8 cellular contexts compared by ENCODE assay signal in the genomic region with DNA sequence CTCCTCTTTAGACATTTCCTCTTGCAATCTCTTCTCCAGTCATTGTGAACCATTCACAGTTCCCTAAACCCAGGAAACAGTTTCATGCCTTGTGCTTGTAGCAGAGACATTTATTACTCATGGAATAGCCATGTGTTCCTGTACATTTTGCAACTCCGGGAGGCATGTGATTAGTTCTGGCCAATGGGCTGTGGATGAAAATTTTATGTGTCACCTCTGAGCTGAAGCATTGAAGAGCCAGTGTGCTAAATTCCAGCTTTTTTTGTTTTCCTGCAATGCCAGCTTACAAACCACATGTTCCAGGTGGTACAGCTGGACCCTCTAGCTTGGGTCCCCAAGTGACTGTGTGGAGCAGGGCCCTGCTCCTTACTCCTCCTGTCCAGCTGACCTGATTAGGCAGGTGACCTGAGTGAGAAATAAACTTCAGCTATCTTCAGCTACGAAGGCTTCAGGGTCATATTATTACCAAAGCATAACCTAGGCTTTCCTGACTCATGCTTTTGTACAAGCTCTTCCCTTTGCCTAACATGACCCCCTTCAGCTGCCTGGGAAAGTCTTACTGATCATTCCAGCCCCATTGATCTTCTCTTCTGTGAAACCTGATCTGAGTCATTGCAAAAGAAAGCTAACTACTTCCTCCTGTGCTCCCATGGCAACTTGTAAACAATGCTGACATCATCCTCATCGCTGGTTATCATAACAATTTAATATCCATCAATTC.
DNase-seq lines count a peak whose midpoint lies in the region; ATAC-seq and TF ChIP-seq lines count a peak whose summit lies in the region.

No MANE protein-coding gene starts in this region.

- H3K36me3 Mint-ChIP-seq in activated T-cell treated with anti-CD3 and anti-CD28 coated beads, Interleukin-2, amount 50 U/mL, for 24 hours (ENCODE audit: low read depth), result peaks cover 13% of the 10 kb centered on the region

- 10 to 46% methylated on average over 3 of the region's 3 CpGs for WGBS in sigmoid colon, 2 donors

- peaks cover 73% of the 10 kb centered on the region for H3K4me1 Mint-ChIP-seq in activated T-cell treated with anti-CD3 and anti-CD28 coated beads, Interleukin-2, amount 50 U/mL, for 24 hours (ENCODE audit: low read depth)

- H3K4me3 Mint-ChIP-seq in activated T-cell treated with anti-CD3 and anti-CD28 coated beads, Interleukin-2, amount 50 U/mL, for 24 hours, result no peak overlapping the region

- H3K36me3 ChIP-seq in sigmoid colon, result no peaks in the 10 kb centered on the region

- H3K27ac ChIP-seq in sigmoid colon, result peak overlapping the region in 3 of 4 donors; percentile 22 to 65 (median 29)
- no peak overlapping the region for H3K27ac ChIP-seq in substantia nigra (ENCODE audit: low read depth, low read length, poor library complexity, severe bottlenecking)

- DNase-seq in AG10803 (ENCODE audit: low read depth) (peak; percentile 99), NCI-H510A (lab: John Stamatoyannopoulos, UW) (peak; percentile 72), foreskin melanocyte (peak; percentile 59), sigmoid colon (peak; percentile 72), substantia nigra (lab: John Stamatoyannopoulos, UW) (no peak)
- DNase-seq in activated T-cell treated with anti-CD3 and anti-CD28 coated beads, Interleukin-2, amount 50 U/mL, for 24 hours, result no peak

- TF ChIP-seq POLR2A in sigmoid colon (IDR thresholded peaks at IDR 0.05), result no peak

- H3K4me1 ChIP-seq in sigmoid colon, result peaks cover 0 to 29% (median 11%) of the 10 kb centered on the region in 4 donors

- H3K27ac Mint-ChIP-seq in activated T-cell treated with anti-CD3 and anti-CD28 coated beads, Interleukin-2, amount 50 U/mL, for 24 hours, result peak overlapping the region; percentile 91

- H3K9me3 ChIP-seq in sigmoid colon, result no peaks in the 10 kb centered on the region

- no peak for TF ChIP-seq EP300 in sigmoid colon (IDR thresholded peaks at IDR 0.05)

- H3K4me3 ChIP-seq in AG10803 (ENCODE audit: low read length) (peak overlapping the region; percentile 18), sigmoid colon (no peak overlapping the region)

- H3K27me3 Mint-ChIP-seq in activated T-cell treated with anti-CD3 and anti-CD28 coated beads, Interleukin-2, amount 50 U/mL, for 24 hours, result no peaks in the 10 kb centered on the region

- intact Hi-C loops in sigmoid colon (cut with DNase I), result no loop called here

- peaks cover 11% of the 10 kb centered on the region for H3K9me3 Mint-ChIP-seq in activated T-cell treated with anti-CD3 and anti-CD28 coated beads, Interleukin-2, amount 50 U/mL, for 24 hours

- ATAC-seq in GM19025 (IDR thresholded peaks at IDR 0.05; ENCODE audit: low read depth, unreplicated experiment), result peak; percentile 89
- ATAC-seq in HG03108 (IDR thresholded peaks at IDR 0.05; ENCODE audit: unreplicated experiment), result peak; percentile 93

- TF ChIP-seq CTCF in AG10803 (conservative IDR thresholded peaks at IDR 0.05; ENCODE audit: low read length) (no peak), sigmoid colon (IDR thresholded peaks at IDR 0.05) (no peak)

- no peaks in the 10 kb centered on the region for H3K27me3 ChIP-seq in sigmoid colon

Comparison
In these comparisons a context has a peak if more than half of its experiments do, and no peak if none do; other contexts are left out.
1. DNase-seq: peak in AG10803 (single experiment), NCI-H510A (single experiment), foreskin melanocyte (single experiment) and sigmoid colon (single experiment); none in activated T-cell treated with anti-CD3 and anti-CD28 coated beads, Interleukin-2, amount 50 U/mL, for 24 hours (single experiment) and substantia nigra (0 of 49).